ENCODE assay signal across 8 cellular contexts in the genomic region with DNA sequence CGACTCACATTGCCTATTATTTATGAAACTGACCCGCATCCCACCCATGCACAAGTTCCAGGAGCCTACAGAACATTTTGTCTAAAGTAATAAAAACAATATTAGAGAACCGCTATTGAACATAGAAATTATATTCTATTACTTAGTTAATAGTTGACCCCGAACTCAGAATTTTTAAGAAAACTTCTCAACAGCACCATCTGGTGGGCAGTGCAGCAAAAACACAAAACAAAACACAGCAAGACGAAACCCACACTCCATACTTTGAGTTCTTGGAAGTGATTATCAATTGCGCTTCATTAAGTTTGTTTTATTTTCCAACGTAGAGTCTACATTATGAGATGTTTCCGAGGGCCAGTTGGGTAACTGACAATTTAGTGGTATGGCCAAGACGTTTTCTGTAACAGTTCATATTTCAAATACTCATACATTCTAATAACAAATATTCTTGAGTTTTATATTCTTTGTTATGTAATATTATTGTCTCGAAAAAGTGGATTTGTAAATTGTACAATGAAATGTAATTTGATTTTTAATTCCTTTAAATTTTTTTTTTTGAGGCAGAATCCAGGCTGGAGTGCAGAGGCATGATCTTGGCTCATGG.
A peak's percentile ranks its signal among the peaks of the same experiment; 100 is the strongest.
DNase-seq lines count a peak whose midpoint lies in the region; ATAC-seq and TF ChIP-seq lines count a peak whose summit lies in the region.

No MANE protein-coding gene starts in this region.

- DNase-seq in AG09309 (ENCODE audit: low read depth), result no peak
- DNase-seq in GM12864 (ENCODE audit: low read depth), result no peak
- DNase-seq in NCI-H2227 (lab: John Stamatoyannopoulos, UW; ENCODE audit: unreplicated experiment), result peak; percentile 48
- DNase-seq in activated naive CD8-positive, alpha-beta T cell treated with anti-CD3 and anti-CD28 coated beads, Interleukin-2, amount 50 U/mL, for 24 hours, result peak; percentile 28
- DNase-seq in iPS-NIHi11 (ENCODE audit: low spot score), result peak; percentile 54
- peak; percentile 30 for DNase-seq in stimulated activated naive CD8-positive, alpha-beta T cell treated with anti-CD3 and anti-CD28 coated beads, Interleukin-15, Interleukin-2, amounts not matched to agents 100 U/mL and 50 U/mL, for 24 hours

- TF ChIP-seq CTCF in AG09309 (IDR thresholded peaks at IDR 0.05; ENCODE audit: control insufficient read depth, insufficient read depth, low read depth, low read length, missing control alignments) (peak; percentile 64), GM12864 (IDR thresholded peaks at IDR 0.05; ENCODE audit: low read depth, low read length, missing control alignments) (peak; percentile 63)

- H3K27me3 Mint-ChIP-seq in activated naive CD8-positive, alpha-beta T cell treated with anti-CD3 and anti-CD28 coated beads, Interleukin-2, amount 50 U/mL, for 24 hours, result peaks cover 4% of the 10 kb centered on the region

- no peaks in the 10 kb centered on the region for H3K36me3 Mint-ChIP-seq in activated naive CD8-positive, alpha-beta T cell treated with anti-CD3 and anti-CD28 coated beads, Interleukin-2, amount 50 U/mL, for 24 hours (ENCODE audit: low read depth)

- H3K4me3 ChIP-seq in AG09309 (ENCODE audit: control insufficient read depth, low read depth, low read length), result no peak overlapping the region
- no peak overlapping the region for H3K4me3 ChIP-seq in GM12864 (ENCODE audit: low read depth, low read length)

- H3K27ac Mint-ChIP-seq in activated naive CD8-positive, alpha-beta T cell treated with anti-CD3 and anti-CD28 coated beads, Interleukin-2, amount 50 U/mL, for 24 hours, result no peak overlapping the region

- peaks cover 3% of the 10 kb centered on the region for H3K4me1 Mint-ChIP-seq in activated naive CD8-positive, alpha-beta T cell treated with anti-CD3 and anti-CD28 coated beads, Interleukin-2, amount 50 U/mL, for 24 hours

- H3K4me3 Mint-ChIP-seq in activated naive CD8-positive, alpha-beta T cell treated with anti-CD3 and anti-CD28 coated beads, Interleukin-2, amount 50 U/mL, for 24 hours, result no peak overlapping the region

- ATAC-seq in activated naive CD8-positive, alpha-beta T cell treated with anti-CD3 and anti-CD28 coated beads, Interleukin-2, amount 50 U/mL, for 24 hours, result no peak
- ATAC-seq in stimulated activated naive CD8-positive, alpha-beta T cell treated with anti-CD3 and anti-CD28 coated beads, Interleukin-15, Interleukin-2, amounts not matched to agents 100 U/mL and 50 U/mL, for 24 hours, result no peak
- ATAC-seq in GM19324 (IDR thresholded peaks at IDR 0.05; ENCODE audit: low FRiP score, unreplicated experiment) (no peak), HG03354 (IDR thresholded peaks at IDR 0.05; ENCODE audit: poor library complexity, severe bottlenecking, unreplicated experiment) (no peak)

- H3K9me3 Mint-ChIP-seq in activated naive CD8-positive, alpha-beta T cell treated with anti-CD3 and anti-CD28 coated beads, Interleukin-2, amount 50 U/mL, for 24 hours, result no peaks in the 10 kb centered on the region

Comparison
In these comparisons a context has a peak if more than half of its experiments do, and no peak if none do; other contexts are left out.
1. DNase-seq: peak in NCI-H2227 (single experiment), activated naive CD8-positive, alpha-beta T cell treated with anti-CD3 and anti-CD28 coated beads, Interleukin-2, amount 50 U/mL, for 24 hours (single experiment), iPS-NIHi11 (single experiment) and stimulated activated naive CD8-positive, alpha-beta T cell treated with anti-CD3 and anti-CD28 coated beads, Interleukin-15, Interleukin-2, amounts not matched to agents 100 U/mL and 50 U/mL, for 24 hours (single experiment); none in AG09309 (single experiment) and GM12864 (single experiment).